ENCODE assay signal across 8 cellular contexts in genomic region chrX:45771114-45771513, GRCh38.
DNase-seq lines count a peak whose midpoint lies in the region; ATAC-seq and TF ChIP-seq lines count a peak whose summit lies in the region.

No MANE protein-coding gene starts in this region.

- peaks cover 27% of the 10 kb centered on the region for H3K4me1 ChIP-seq in lower lobe of right lung

- H3K27me3 ChIP-seq in AG04450 (ENCODE audit: control insufficient read depth, insufficient read depth, low read length) (no peaks in the 10 kb centered on the region), lower lobe of right lung (ENCODE audit: low read depth) (no peaks in the 10 kb centered on the region)

- ATAC-seq in lower lobe of right lung (peak; percentile 39 to 63), HG02642 (IDR thresholded peaks at IDR 0.05; ENCODE audit: poor library complexity, unreplicated experiment) (no peak), GM21447 (IDR thresholded peaks at IDR 0.05; ENCODE audit: unreplicated experiment) (no peak)

- peak; percentile 75 for DNase-seq in AG04450 (ENCODE audit: low read depth, low spot score)
- DNase-seq in HPDE6-E6E7 (ENCODE audit: extremely low spot score), result peak; percentile 29
- DNase-seq in astrocyte of the hippocampus (ENCODE audit: low read depth, low spot score), result peak; percentile 86
- DNase-seq in lower lobe of right lung, result no peak
- no peak for DNase-seq in NAMALWA (ENCODE audit: low spot score)
- no peak for DNase-seq in stimulated activated CD4-positive, alpha-beta T cell treated with anti-CD3 and anti-CD28 coated beads, Interleukin-12 subunit alpha, Interleukin-12 subunit beta, amount 100 ng/mL, for 4 hours

- H3K36me3 ChIP-seq in lower lobe of right lung, result no peaks in the 10 kb centered on the region

- H3K9me3 ChIP-seq in AG04450 (ENCODE audit: control insufficient read depth, insufficient read depth, low read length) (no peaks in the 10 kb centered on the region), lower lobe of right lung (no peaks in the 10 kb centered on the region)

- peak overlapping the region; percentile 61 for H3K27ac ChIP-seq in AG04450 (ENCODE audit: low read depth, low read length)
- H3K27ac ChIP-seq in lower lobe of right lung, result peak overlapping the region; percentile 84

- CTCF ChIA-PET in AG04450 (lab: Charles Lee), result no interaction called here

- intact Hi-C loops in lower lobe of right lung (cut with DNase I), result no loop called here

- no peak for TF ChIP-seq CTCF in AG04450 (IDR thresholded peaks at IDR 0.05; ENCODE audit: low read depth, low read length)
- no peak for TF ChIP-seq CTCF in lower lobe of right lung (IDR thresholded peaks at IDR 0.05)

- H3K4me3 ChIP-seq in AG04450 (ENCODE audit: low read depth, low read length) (peak overlapping the region; percentile 62), lower lobe of right lung (peak overlapping the region; percentile 57)

- POLR2A ChIA-PET in AG04450 (lab: Yijun Ruan, JAX), result interaction anchor here (0.9 to 3.4 kb wide), 5 partner anchors 15 to 149 kb away, joined by 3 to 36 read pairs (median 6); no protein-coding TSS in a partner anchor

Comparison
In these comparisons a context has a peak if more than half of its experiments do, and no peak if none do; other contexts are left out.
1. DNase-seq: peak in AG04450 (single experiment), HPDE6-E6E7 (single experiment) and astrocyte of the hippocampus (single experiment); none in lower lobe of right lung (single experiment), NAMALWA (single experiment) and stimulated activated CD4-positive, alpha-beta T cell treated with anti-CD3 and anti-CD28 coated beads, Interleukin-12 subunit alpha, Interleukin-12 subunit beta, amount 100 ng/mL, for 4 hours (single experiment).
2. ATAC-seq: peak in lower lobe of right lung (2 of 2); none in HG02642 (single experiment) and GM21447 (single experiment).